18 cellular contexts compared by ENCODE assay signal in the genomic region with DNA sequence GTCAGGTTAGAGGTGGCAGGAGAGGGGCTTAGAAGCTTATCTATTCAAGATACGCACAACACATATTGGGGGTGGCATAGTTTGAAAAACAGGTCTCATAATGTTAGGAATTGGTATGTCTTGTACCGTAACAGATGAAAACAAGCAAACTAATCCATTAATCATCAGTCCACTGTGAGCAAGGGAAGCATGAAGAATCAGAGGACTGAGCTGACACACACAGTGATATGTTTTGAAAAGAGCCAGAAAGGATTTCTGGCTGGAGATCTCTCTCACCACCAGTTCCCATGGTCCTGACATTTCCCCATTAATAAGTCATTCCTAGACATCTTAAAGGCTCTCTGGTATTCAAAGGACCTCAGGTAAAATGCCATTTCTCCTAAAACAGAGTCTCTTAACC.
A peak's percentile ranks its signal among the peaks of the same experiment; 100 is the strongest.
DNase-seq lines count a peak whose midpoint lies in the region; ATAC-seq, FAIRE-seq and TF ChIP-seq lines count a peak whose summit lies in the region.
"Had no signal": no experiment of that assay in that cellular context is flagged by ENCODE, and none has a peak within 500 bp of the region (broad histone marks: within the 10 kb centered on the region; RNA-seq: fewer than 3 reads in every experiment).

No MANE protein-coding gene starts in this region.

- TF ChIP-seq CTCF in fibroblast of the aortic adventitia (IDR thresholded peaks at IDR 0.05; ENCODE audit: insufficient read depth, low read length) (no peak), osteoblast (IDR thresholded peaks at IDR 0.05; ENCODE audit: extremely low read depth, low read depth, low read length) (no peak), GM10266 (IDR thresholded peaks at IDR 0.05; ENCODE audit: control insufficient read depth, insufficient read depth, low read depth, missing control alignments) (no peak)

- no peak overlapping the region for H2BK15ac ChIP-seq in mesendoderm (replicated peaks; ENCODE audit: low read depth)

- H3K27me3 ChIP-seq in osteoblast (ENCODE audit: insufficient read depth, low read length) (no peaks in the 10 kb centered on the region), mesendoderm (ENCODE audit: insufficient read depth, low read length, poor library complexity) (no peaks in the 10 kb centered on the region)
- H3K27me3 ChIP-seq: BLaER1 treated with 17β-estradiol and CSF1 and Interleukin-3, amounts not matched to agents 10 nM and 100 nM had no signal

- no peak overlapping the region for H4K5ac ChIP-seq in mesendoderm (ENCODE audit: low read length)

- DNase-seq in H54 (ENCODE audit: insufficient read length, low spot score) (no peak), amniotic epithelial cell (ENCODE audit: low read depth) (peak; percentile 69), fibroblast of the aortic adventitia (ENCODE audit: low read depth) (peak; percentile 45), osteoblast (ENCODE audit: insufficient read length, low spot score, missing footprints) (no peak), NCI-H2171 (lab: John Stamatoyannopoulos, UW) (no peak), mesendoderm (no peak), GM10266 (ENCODE audit: extremely low spot score) (no peak)
- DNase-seq: 8988T; CD4-positive, CD25-positive, alpha-beta regulatory T cell; DMS79; EL; HCEC 1CT had no signal

- H3K27ac ChIP-seq in osteoblast (ENCODE audit: low read depth, low read length), result no peak overlapping the region
- no peak overlapping the region for H3K27ac ChIP-seq in mesendoderm (ENCODE audit: low read depth, low read length)
- H3K27ac ChIP-seq: BLaER1 treated with 17β-estradiol and CSF1 and Interleukin-3, amounts not matched to agents 10 nM and 100 nM had no signal

- no peak overlapping the region for H3K23ac ChIP-seq in mesendoderm (ENCODE audit: low read length)

- no peaks in the 10 kb centered on the region for H3K9me3 ChIP-seq in osteoblast (ENCODE audit: low read depth, low read length)

- FAIRE-seq in H54 (lab: Jason Lieb, UNC), result peak; percentile 58
- FAIRE-seq: G401.6, GM12892, GM19239, H1 had no signal

- no peaks in the 10 kb centered on the region for H3K36me3 ChIP-seq in osteoblast (ENCODE audit: insufficient read depth, low read length)
- no peaks in the 10 kb centered on the region for H3K36me3 ChIP-seq in mesendoderm (ENCODE audit: control insufficient read depth, insufficient read depth, low read length)
- H3K36me3 ChIP-seq: BLaER1 treated with 17β-estradiol and CSF1 and Interleukin-3, amounts not matched to agents 10 nM and 100 nM had no signal

- no peak overlapping the region for H3K4ac ChIP-seq in mesendoderm (ENCODE audit: low read depth, low read length)

- H3K4me1 ChIP-seq in osteoblast (ENCODE audit: insufficient read depth, low read length) (no peaks in the 10 kb centered on the region), mesendoderm (ENCODE audit: control insufficient read depth, low read depth, low read length) (no peaks in the 10 kb centered on the region)
- H3K4me1 ChIP-seq: BLaER1 treated with 17β-estradiol and CSF1 and Interleukin-3, amounts not matched to agents 10 nM and 100 nM had no signal

- no peaks in the 10 kb centered on the region for H3K79me1 ChIP-seq in mesendoderm (ENCODE audit: low read length)

- no peak overlapping the region for H3K56ac ChIP-seq in mesendoderm (ENCODE audit: low read length)

- peak overlapping the region; percentile 44 for H2AFZ ChIP-seq in osteoblast (ENCODE audit: low read length)

- no peak overlapping the region for H4K8ac ChIP-seq in mesendoderm (ENCODE audit: low read depth, low read length)

- H4K20me1 ChIP-seq in osteoblast (ENCODE audit: insufficient read depth, low read length), result no peaks in the 10 kb centered on the region
- H4K20me1 ChIP-seq: BLaER1 treated with 17β-estradiol and CSF1 and Interleukin-3, amounts not matched to agents 10 nM and 100 nM had no signal

- no peak overlapping the region for H2BK120ac ChIP-seq in mesendoderm (ENCODE audit: low read depth, low read length)

- TF ChIP-seq POLR2A in H54 (IDR thresholded peaks at IDR 0.05; ENCODE audit: low read depth, low read length), result no peak

- H3K18ac ChIP-seq in mesendoderm (ENCODE audit: low read length), result no peak overlapping the region

- no peak overlapping the region for H2AK5ac ChIP-seq in mesendoderm (ENCODE audit: low read length)

- no CpG with 5 or more reads among the region's 2 CpGs for WGBS in mesendoderm (ENCODE audit: extremely low coverage, insufficient coverage, low lambda C conversion rate)

- no peak overlapping the region for H3K9ac ChIP-seq in mesendoderm (ENCODE audit: low read length)
- H3K9ac ChIP-seq: BLaER1 treated with 17β-estradiol and CSF1 and Interleukin-3, amounts not matched to agents 10 nM and 100 nM had no signal

- H3K4me3 ChIP-seq in fibroblast of the aortic adventitia (ENCODE audit: low read depth, low read length), result no peak overlapping the region
- H3K4me3 ChIP-seq in osteoblast (ENCODE audit: insufficient read depth, low read length), result no peak overlapping the region
- H3K4me3 ChIP-seq in mesendoderm (ENCODE audit: low read length), result no peak overlapping the region
- H3K4me3 ChIP-seq: BLaER1 treated with 17β-estradiol and CSF1 and Interleukin-3, amounts not matched to agents 10 nM and 100 nM had no signal

- no peak for ATAC-seq in HG02588 (IDR thresholded peaks at IDR 0.05; ENCODE audit: unreplicated experiment)

- no peak overlapping the region for H3K4me2 ChIP-seq in osteoblast (ENCODE audit: insufficient read depth, low read length)
- no peak overlapping the region for H3K4me2 ChIP-seq in mesendoderm (ENCODE audit: low read length)
- H3K4me2 ChIP-seq: BLaER1 treated with 17β-estradiol and CSF1 and Interleukin-3, amounts not matched to agents 10 nM and 100 nM had no signal

- no peaks in the 10 kb centered on the region for H3K79me2 ChIP-seq in osteoblast (ENCODE audit: insufficient read depth, low read length)
- no peaks in the 10 kb centered on the region for H3K79me2 ChIP-seq in mesendoderm (ENCODE audit: control insufficient read depth, insufficient read depth, low read length)

- no peak overlapping the region for H2BK5ac ChIP-seq in mesendoderm (ENCODE audit: low read length)

Comparison
In these comparisons a context has a peak if more than half of its experiments do, and no peak if none do; other contexts are left out.
1. DNase-seq: peak in amniotic epithelial cell (single experiment) and fibroblast of the aortic adventitia (single experiment); none in H54 (single experiment), osteoblast (single experiment), NCI-H2171 (single experiment), mesendoderm (single experiment) and GM10266 (single experiment).